16 cellular contexts compared by ENCODE assay signal in genomic region chr11:113632981-113633380, GRCh38.
DNase-seq lines count a peak whose midpoint lies in the region; FAIRE-seq and TF ChIP-seq lines count a peak whose summit lies in the region.
"Had no signal": no experiment of that assay in that cellular context is flagged by ENCODE, and none has a peak within 500 bp of the region (broad histone marks: within the 10 kb centered on the region; RNA-seq: fewer than 3 reads in every experiment).

No MANE protein-coding gene starts in this region.

- no peaks in the 10 kb centered on the region for H3K79me2 ChIP-seq in GM23248 (ENCODE audit: insufficient read depth)

- no peaks in the 10 kb centered on the region for H3K36me3 ChIP-seq in GM23248 (ENCODE audit: low read depth)
- H3K36me3 ChIP-seq in ascending aorta: no peaks in the 10 kb centered on the region
- no peaks in the 10 kb centered on the region for H3K36me3 ChIP-seq in HAP-1 (replicated peaks)

- intact Hi-C loops in ascending aorta (cut with DNase I): loop anchor here (2.0 to 5.0 kb wide), 3 partner anchors 14 to 61 kb away; no protein-coding TSS in a partner anchor

- no peaks in the 10 kb centered on the region for H3K9me2 ChIP-seq in GM23248 (ENCODE audit: insufficient read depth)

- H3F3A ChIP-seq in GM23248 (ENCODE audit: insufficient read depth): peaks cover 22% of the 10 kb centered on the region

- H2AFZ ChIP-seq in GM23248: no peak overlapping the region

- H3K27me3 ChIP-seq in GM23248 (replicated peaks; ENCODE audit: insufficient read depth): no peaks in the 10 kb centered on the region
- no peaks in the 10 kb centered on the region for H3K27me3 ChIP-seq in ascending aorta
- no peaks in the 10 kb centered on the region for H3K27me3 ChIP-seq in HAP-1 (ENCODE audit: low read depth)

- H3K4me2 ChIP-seq in GM23248 (ENCODE audit: unreplicated experiment): peak overlapping the region; percentile 18

- peak; percentile 90 for DNase-seq in GM23248
- peak in 1 of 2 donors; percentile 91 for DNase-seq in ascending aorta (ENCODE audit: low spot score in 2 of 2)
- DNase-seq in fibroblast of the aortic adventitia (ENCODE audit: low read depth): peak; percentile 76
- no peak for DNase-seq in urothelium cell line (ENCODE audit: low spot score)
- no peak for DNase-seq in NCI-H524 (lab: John Stamatoyannopoulos, UW)
- DNase-seq in HAP-1 (ENCODE audit: low spot score in 2 of 2): no peak
- DNase-seq in SW480 (ENCODE audit: low spot score): no peak
- DNase-seq: activated CD4-positive, alpha-beta T cell treated with anti-CD3 and anti-CD28 coated beads, Interleukin-2, amount 50 U/mL, for 48 hours; activated naive CD4-positive, alpha-beta T cell treated with Interleukin-2 at 50 U/mL for 16 hours; natural killer cell; NCI-H187 treated with DMSO at 0.1 percent for 48 hours; posterior cingulate gyrus; SHP77; small intestine; stimulated activated CD4-positive, alpha-beta T cell treated with anti-CD3 and anti-CD28 coated beads, Interleukin-4, amount 100 ng/mL, for 1 hour; substantia nigra had no signal

- no peak overlapping the region for H3K9ac ChIP-seq in GM23248

- H3K4me3 ChIP-seq in GM23248 (no peak overlapping the region), ascending aorta (no peak overlapping the region), fibroblast of the aortic adventitia (ENCODE audit: low read depth, low read length) (no peak overlapping the region), HAP-1 (no peak overlapping the region)

- TF ChIP-seq CTCF in ascending aorta (IDR thresholded peaks at IDR 0.05): no peak
- TF ChIP-seq CTCF in fibroblast of the aortic adventitia (IDR thresholded peaks at IDR 0.05; ENCODE audit: insufficient read depth, low read length): no peak

- H3K4me1 ChIP-seq in GM23248 (ENCODE audit: insufficient read depth) (peaks cover 18% of the 10 kb centered on the region), ascending aorta (peaks cover 4 to 19% of the 10 kb centered on the region in 2 donors), HAP-1 (no peaks in the 10 kb centered on the region)

- H3K27ac ChIP-seq in GM23248 (peak overlapping the region; percentile 55), ascending aorta (peak overlapping the region; percentile 93 to 97)

- 10 to 18% methylated on average over 2 of the region's 2 CpGs for WGBS in GM23248 (ENCODE audit: low coverage in 1 of 2, low lambda C conversion rate in 2 of 2, missing lambda C conversion rate in 2 of 2), 2 experiments

- peak; percentile 86 for FAIRE-seq in urothelium cell line (lab: Jason Lieb, UNC)
- FAIRE-seq: small intestine had no signal

- H3K9me3 ChIP-seq in GM23248 (ENCODE audit: low read depth) (no peaks in the 10 kb centered on the region), ascending aorta (peaks cover 0 to 5% of the 10 kb centered on the region in 2 donors), HAP-1 (no peaks in the 10 kb centered on the region)

- in situ Hi-C loops in GM23248 (cut with MboI): no loop called here
- in situ Hi-C loops in HAP-1 (cut with MboI; ENCODE audit: low sequenced_read_pairs): no loop called here

- no peaks in the 10 kb centered on the region for H4K20me1 ChIP-seq in GM23248 (ENCODE audit: insufficient read depth)

Comparison
In these comparisons a context has a peak if more than half of its experiments do, and no peak if none do; other contexts are left out.
1. DNase-seq: peak in GM23248 (single experiment) and fibroblast of the aortic adventitia (single experiment); none in urothelium cell line (single experiment), NCI-H524 (0 of 2), HAP-1 (0 of 2) and SW480 (single experiment).